21 cellular contexts compared by ENCODE assay signal in genomic region chr3:185134532-185134931, GRCh38. TPM values are rescaled to one million over a fixed set of nuclear protein-coding genes. Genes with fewer than 3 reads are reported as not detected.
"Had no signal": no experiment of that assay in that cellular context is flagged by ENCODE, and none has a peak within 500 bp of the region (broad histone marks: within the 10 kb centered on the region; RNA-seq: fewer than 3 reads in every experiment).

No MANE protein-coding gene starts in this region.

- DNase-seq: KBM-7, MV-4-11, NCI-H1048, NCI-H1105, NCI-H1417, NCI-H1436 treated with DMSO at 0.1 percent for 48 hours, NCI-H1694, NCI-H187 treated with DMSO at 0.1 percent for 48 hours, NCI-H2029 treated with DMSO at 0.1 percent for 48 hours, NCI-H2171 treated with DMSO at 0.1 percent for 48 hours, NCI-H524, NCI-H526 treated with DMSO at 0.1 percent for 48 hours, NCI-H774, Right ventricle myocardium superior, RPMI8226, SIG-M5 had no signal

- H3K4me3 ChIP-seq: SJSA1, SK-N-MC had no signal

- H3K27ac ChIP-seq: HL-60, SJSA1, SK-N-MC had no signal

- H3K4me1 ChIP-seq: SJSA1 had no signal

- H3K27me3 ChIP-seq: SJSA1 had no signal

- H3K9me3 ChIP-seq: SJSA1 had no signal

- H3K36me3 ChIP-seq: SJSA1 had no signal

RNA-seq across cellular contexts. Expression of gene C3orf70, which starts 18.3 kb away (rescaled TPM):
- total RNA-seq: MCF 10A, NCI-H460 had no signal
